In the genomic region with DNA sequence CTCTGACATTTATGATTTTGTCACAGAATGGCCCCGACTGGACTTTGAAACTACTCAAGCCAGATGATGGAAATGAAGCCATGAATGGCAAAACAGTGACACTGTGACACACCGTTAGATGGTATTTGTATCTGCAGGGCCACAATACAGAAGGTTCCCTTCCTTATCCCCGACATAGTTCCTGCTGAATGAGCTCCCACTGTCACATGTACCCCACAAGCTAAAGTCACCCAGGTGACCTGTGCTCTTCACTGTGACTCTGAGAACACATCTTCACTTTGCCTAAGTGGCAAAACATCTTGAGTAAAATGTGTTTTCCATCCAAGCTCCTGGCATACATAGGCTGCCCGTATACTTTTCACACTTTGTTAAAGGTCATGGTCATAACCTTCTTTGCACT, we compare ENCODE assay signal across 28 cellular contexts.
"Had no signal": no experiment of that assay in that cellular context is flagged by ENCODE, and none has a peak within 500 bp of the region (broad histone marks: within the 10 kb centered on the region; RNA-seq: fewer than 3 reads in every experiment).

No MANE protein-coding gene starts in this region.

- H3K27ac ChIP-seq: stomach, suprapubic skin, testis, thoracic aorta, thyroid gland, tibial artery, tibial nerve, transverse colon, upper lobe of left lung, upper lobe of right lung, uterus, vagina had no signal

- H3K4me1 Mint-ChIP-seq: stimulated activated effector memory CD8-positive, alpha-beta T cell treated with anti-CD3 and anti-CD28 coated beads, Interleukin-12 subunit alpha, Interleukin-12 subunit beta, amount 100 ng/mL, for 72 hours; stimulated activated memory B cell treated with anti-CD40 and anti-IgM and Interleukin-4, amounts not matched to agents 10 μg/mL and 1 μg/mL and 100 μg/mL, for 72 hours; stimulated activated naive B cell treated with anti-CD40 and anti-IgM and Interleukin-4, amounts not matched to agents 10 μg/mL and 1 μg/mL and 100 μg/mL, for 72 hours; stimulated activated naive CD8-positive, alpha-beta T cell treated with anti-CD3 and anti-CD28 coated beads, Interleukin-15, amount 100 ng/mL, for 72 hours had no signal

- H3K4me1 ChIP-seq: stomach, suprapubic skin, testis, thyroid gland, tibial artery, tibial nerve, transverse colon, upper lobe of left lung, upper lobe of right lung, uterus, vagina had no signal

- H3K27me3 Mint-ChIP-seq: stimulated activated naive CD8-positive, alpha-beta T cell treated with anti-CD3 and anti-CD28 coated beads, Interleukin-15, Interleukin-2, amounts not matched to agents 100 ng/mL and 50 ng/mL, for 24 hours had no signal

- H3K4me3 ChIP-seq: stomach, suprapubic skin, testis, thoracic aorta, thyroid gland, tibial artery, tibial nerve, transverse colon, upper lobe of left lung, upper lobe of right lung, uterus, vagina had no signal

- H3K36me3 ChIP-seq: stomach, suprapubic skin, thoracic aorta, thyroid gland, tibial artery, tibial nerve, transverse colon, upper lobe of left lung, upper lobe of right lung, uterus, vagina had no signal

- H3K9me3 Mint-ChIP-seq: stimulated activated effector memory CD8-positive, alpha-beta T cell treated with anti-CD3 and anti-CD28 coated beads, Interleukin-12 subunit alpha, Interleukin-12 subunit beta, amount 100 ng/mL, for 72 hours; stimulated activated memory B cell treated with anti-CD40 and anti-IgM and Interleukin-4, amounts not matched to agents 10 μg/mL and 1 μg/mL and 100 μg/mL, for 72 hours; stimulated activated naive B cell treated with anti-CD40 and anti-IgM and Interleukin-4, amounts not matched to agents 10 μg/mL and 1 μg/mL and 100 μg/mL, for 72 hours; stimulated activated naive CD8-positive, alpha-beta T cell treated with anti-CD3 and anti-CD28 coated beads, Interleukin-15, amount 100 ng/mL, for 72 hours; type B pancreatic cell had no signal

- H3K4me3 Mint-ChIP-seq: stimulated activated effector memory CD8-positive, alpha-beta T cell treated with anti-CD3 and anti-CD28 coated beads, Interleukin-12 subunit alpha, Interleukin-12 subunit beta, amount 100 ng/mL, for 72 hours; stimulated activated memory B cell treated with anti-CD40 and anti-IgM and Interleukin-4, amounts not matched to agents 10 μg/mL and 1 μg/mL and 100 μg/mL, for 72 hours; stimulated activated naive B cell treated with anti-CD40 and anti-IgM and Interleukin-4, amounts not matched to agents 10 μg/mL and 1 μg/mL and 100 μg/mL, for 72 hours; stimulated activated naive CD8-positive, alpha-beta T cell treated with anti-CD3 and anti-CD28 coated beads, Interleukin-15, amount 100 ng/mL, for 72 hours; stimulated activated naive CD8-positive, alpha-beta T cell treated with anti-CD3 and anti-CD28 coated beads, Interleukin-15, Interleukin-2, amounts not matched to agents 100 ng/mL and 50 ng/mL, for 24 hours; type B pancreatic cell had no signal

- H3K27ac Mint-ChIP-seq: stimulated activated effector memory CD8-positive, alpha-beta T cell treated with anti-CD3 and anti-CD28 coated beads, Interleukin-12 subunit alpha, Interleukin-12 subunit beta, amount 100 ng/mL, for 72 hours; stimulated activated memory B cell treated with anti-CD40 and anti-IgM and Interleukin-4, amounts not matched to agents 10 μg/mL and 1 μg/mL and 100 μg/mL, for 72 hours; stimulated activated naive B cell treated with anti-CD40 and anti-IgM and Interleukin-4, amounts not matched to agents 10 μg/mL and 1 μg/mL and 100 μg/mL, for 72 hours; stimulated activated naive CD8-positive, alpha-beta T cell treated with anti-CD3 and anti-CD28 coated beads, Interleukin-15, amount 100 ng/mL, for 72 hours; stimulated activated naive CD8-positive, alpha-beta T cell treated with anti-CD3 and anti-CD28 coated beads, Interleukin-15, Interleukin-2, amounts not matched to agents 100 ng/mL and 50 ng/mL, for 24 hours; type B pancreatic cell had no signal

- H3K27me3 ChIP-seq: stomach, suprapubic skin, testis, thyroid gland, tibial artery, tibial nerve, transverse colon, upper lobe of left lung, upper lobe of right lung, uterus, vagina had no signal

- DNase-seq: stimulated activated CD4-positive, alpha-beta T cell treated with anti-CD3 and anti-CD28 coated beads, Interleukin-2, amount 100 ng/mL, for 48 hours; stimulated activated CD4-positive, alpha-beta T cell treated with anti-CD3 and anti-CD28 coated beads, Interleukin-4, amount 100 ng/mL, for 1 hour; stimulated activated CD4-positive, alpha-beta T cell treated with anti-CD3 and anti-CD28 coated beads, Interleukin-4, amount 100 ng/mL, for 24 hours; stimulated activated CD4-positive, alpha-beta T cell treated with anti-CD3 and anti-CD28 coated beads, Interleukin-4, amount 100 ng/mL, for 4 hours; stimulated activated CD8-positive, alpha-beta memory T cell treated with anti-CD3 and anti-CD28 coated beads, Interleukin-4, amount 100 ng/mL, for 48 hours; stimulated activated naive B cell treated with anti-CD40 and anti-IgM and Interleukin-4, amounts not matched to agents 10 μg/mL and 1 μg/mL and 100 μg/mL, for 72 hours; stimulated activated naive CD4-positive, alpha-beta T cell; stimulated activated naive CD4-positive, alpha-beta T cell treated with Interleukin-2 at 50 U/mL for 16 hours; stimulated activated naive CD8-positive, alpha-beta T cell treated with anti-CD3 and anti-CD28 coated beads, Interleukin-15, amount 100 ng/mL, for 72 hours; stimulated activated naive CD8-positive, alpha-beta T cell treated with anti-CD3 and anti-CD28 coated beads, Interleukin-15, Interleukin-2, amounts not matched to agents 100 U/mL and 50 U/mL, for 24 hours; stomach; substantia nigra; testis; thyroid gland; tibial artery; transverse colon; trophoblast cell; upper lobe of left lung; upper lobe of right lung; uterus had no signal

- H3K9me3 ChIP-seq: stomach, suprapubic skin, testis, thoracic aorta, thyroid gland, tibial artery, transverse colon, upper lobe of left lung, upper lobe of right lung, uterus, vagina had no signal

- H3K36me3 Mint-ChIP-seq: stimulated activated effector memory CD8-positive, alpha-beta T cell treated with anti-CD3 and anti-CD28 coated beads, Interleukin-12 subunit alpha, Interleukin-12 subunit beta, amount 100 ng/mL, for 72 hours; stimulated activated memory B cell treated with anti-CD40 and anti-IgM and Interleukin-4, amounts not matched to agents 10 μg/mL and 1 μg/mL and 100 μg/mL, for 72 hours; stimulated activated naive B cell treated with anti-CD40 and anti-IgM and Interleukin-4, amounts not matched to agents 10 μg/mL and 1 μg/mL and 100 μg/mL, for 72 hours; type B pancreatic cell had no signal
